ENCODE assay signal across 8 cellular contexts in genomic region chr17:4498461-4499397, GRCh38. TPM values are rescaled to one million over a fixed set of nuclear protein-coding genes. Genes with fewer than 3 reads are reported as not detected.
A peak's percentile ranks its signal among the peaks of the same experiment; 100 is the strongest.
DNase-seq lines count a peak whose midpoint lies in the region; ATAC-seq and TF ChIP-seq lines count a peak whose summit lies in the region.

SPNS2 (plus strand) TSS chr17:4498881; CDS start chr17:4499048, 167 bp downstream.

- H3K27ac ChIP-seq in PC-3 (ENCODE audit: low read length) (no peak within 1 kb of the TSS), gastroesophageal sphincter (peak within 1 kb of the TSS in 3 of 4 donors; percentile 59 to 70 (median 63)), stomach (peak within 1 kb of the TSS; percentile 69 to 83 (median 73))

- TF ChIP-seq POLR2A in gastroesophageal sphincter (IDR thresholded peaks at IDR 0.05) (no peak), stomach (IDR thresholded peaks at IDR 0.05) (no peak)

- no peak within 1 kb of the TSS for H3K9ac ChIP-seq in PC-3 (ENCODE audit: low read length)

- H3K36me3 ChIP-seq in PC-3 (ENCODE audit: low read depth, low read length): no peaks in the 10 kb centered on the region
- no peaks in the 10 kb centered on the region for H3K36me3 ChIP-seq in gastroesophageal sphincter
- H3K36me3 ChIP-seq in stomach: peaks cover 0 to 5% (median 0%) of the 10 kb centered on the region in 4 donors

- H3K9me2 ChIP-seq in PC-3 (replicated peaks; ENCODE audit: low read length): no peaks in the 10 kb centered on the region

- H3K9me3 ChIP-seq in PC-3 (ENCODE audit: low read length) (no peaks in the 10 kb centered on the region), gastroesophageal sphincter (no peaks in the 10 kb centered on the region), stomach (no peaks in the 10 kb centered on the region)

- peaks cover 19% of the 10 kb centered on the region for H3K4me1 Mint-ChIP-seq in nephron progenitor cell

- intact Hi-C loops in PC-3 (cut with micrococcal nuclease) (loop anchor here (10.0 kb wide), 1 partner anchor 74 kb away; no protein-coding TSS in a partner anchor), stomach (cut with DNase I; ENCODE audit: low total_unique reads) (no loop called here)

- no peaks in the 10 kb centered on the region for H4K20me1 ChIP-seq in PC-3 (ENCODE audit: low read length)

- peak within 1 kb of the TSS; percentile 57 for H3K4me3 ChIP-seq in PC-3 (ENCODE audit: low read length)
- H3K4me3 ChIP-seq in gastroesophageal sphincter: peak within 1 kb of the TSS; percentile 31 to 56
- H3K4me3 ChIP-seq in stomach: peak within 1 kb of the TSS; percentile 48 to 74 (median 61)

- no peak for TF ChIP-seq CTCF in PC-3 (conservative IDR thresholded peaks at IDR 0.05; ENCODE audit: low read depth, low read length)
- TF ChIP-seq CTCF in gastroesophageal sphincter (IDR thresholded peaks at IDR 0.05): no peak
- TF ChIP-seq CTCF in nephron progenitor cell (IDR thresholded peaks at IDR 0.05): no peak
- TF ChIP-seq CTCF in stomach (IDR thresholded peaks at IDR 0.05): no peak

- H3K4me1 ChIP-seq in PC-3 (ENCODE audit: insufficient read depth, low read length) (peaks cover 23% of the 10 kb centered on the region), gastroesophageal sphincter (peaks cover 2 to 35% (median 20%) of the 10 kb centered on the region in 3 donors), stomach (peaks cover 27 to 54% (median 34%) of the 10 kb centered on the region in 4 donors)

- no peaks in the 10 kb centered on the region for H3F3A ChIP-seq in PC-3 (ENCODE audit: low read length, unreplicated experiment)

- 0% methylated on average over 1 of the region's 117 CpGs; no CpG with 5 or more reads in 1 of the 2 donors for WGBS in gastroesophageal sphincter (ENCODE audit: low coverage in 1 of 2), 2 donors
- 0 to 1% (median 0%) methylated on average over 20 to 109 of the region's 117 CpGs for WGBS in stomach, 5 donors

- no peak within 1 kb of the TSS for H2AFZ ChIP-seq in PC-3 (ENCODE audit: low read length)

- H3K79me2 ChIP-seq in PC-3 (ENCODE audit: low read length): no peaks in the 10 kb centered on the region

- H3K27me3 ChIP-seq in PC-3 (ENCODE audit: low read length) (peaks cover 12% of the 10 kb centered on the region; the same call in 1 of the 2 replicates), gastroesophageal sphincter (peaks cover 47% of the 10 kb centered on the region), stomach (peaks cover 0 to 47% (median 17%) of the 10 kb centered on the region in 3 donors)

- peaks cover 87% of the 10 kb centered on the region for H3K27me3 Mint-ChIP-seq in nephron progenitor cell (ENCODE audit: low read depth, poor library complexity)

- no peaks in the 10 kb centered on the region for H3K9me3 Mint-ChIP-seq in nephron progenitor cell

- POLR2A ChIA-PET in PC-3 (lab: Charles Lee; ENCODE audit: unreplicated experiment): no interaction called here

- BruUV-seq in PC-3 (replicated peaks; lab: Mats Ljungman, UMichigan): no TSS peak

- CTCF ChIA-PET in PC-3 (lab: Charles Lee): interaction anchor here (0.6 kb wide), 1 partner anchor 249 kb away, joined by 3 read pairs; no protein-coding TSS in a partner anchor

- TF ChIP-seq EP300 in gastroesophageal sphincter (IDR thresholded peaks at IDR 0.05) (no peak), stomach (IDR thresholded peaks at IDR 0.05) (no peak)

- no peak within 1 kb of the TSS for H3K27ac Mint-ChIP-seq in nephron progenitor cell

- peak within 1 kb of the TSS; percentile 73 for H3K4me2 ChIP-seq in PC-3 (ENCODE audit: low read length)

- H3K36me3 Mint-ChIP-seq in nephron progenitor cell (ENCODE audit: low read depth): no peaks in the 10 kb centered on the region

- ATAC-seq in HG03108 (IDR thresholded peaks at IDR 0.05; ENCODE audit: unreplicated experiment) (peak; percentile 63), PC-3 (peak; percentile 55), gastroesophageal sphincter (peak; percentile 88)

- DNase-seq in Daoy (ENCODE audit: low read depth) (peak; percentile 77), PC-3 (peak; percentile 48), activated gamma-delta T cell treated with Interleukin-2 at 50 U/mL for 16 hours (peak; percentile 49), nephron progenitor cell (peak; percentile 80), stomach (peak; percentile 83), cerebellar nuclear complex (lab: John Stamatoyannopoulos, UW) (no peak)

- peak within 1 kb of the TSS; percentile 76 for H3K4me3 Mint-ChIP-seq in nephron progenitor cell

RNA-seq across cellular contexts. Expression of gene SPNS2, which starts in this region (rescaled TPM):
- total RNA-seq in Daoy (2014; rRNA removed; shearing (Covaris generic)): not detected in 2 replicates
- total RNA-seq in PC-3 (2014; rRNA removed) (2.6 and 7.9 TPM in 2 replicates), gastroesophageal sphincter (10 to 100 TPM; 10.4 to 17.4 (median 16.4) TPM), stomach (10 to 100 TPM in 4 of 5 donors, 1 to 10 TPM in 1; 4.1 to 67.7 (median 27.7) TPM)
- polyA plus RNA-seq in stomach: 10 to 100 TPM; 13.7 to 30.0 (median 20.3) TPM

Comparison
In these comparisons a context has a peak if more than half of its experiments do, and no peak if none do; other contexts are left out.
1. Peak in DNase-seq in Daoy; RNA of the gene not detected or under 1 TPM.
2. DNase-seq: peak in PC-3 (single experiment), activated gamma-delta T cell treated with Interleukin-2 at 50 U/mL for 16 hours (single experiment), nephron progenitor cell (single experiment) and stomach (single experiment); none in cerebellar nuclear complex (0 of 2).
3. Peak in every context shown above with its lines, with median percentiles within 50 percentile points of each other: ATAC-seq and H3K4me3 ChIP-seq.